Comparison of ENCODE assay signal across 1 cellular context in the genomic region with DNA sequence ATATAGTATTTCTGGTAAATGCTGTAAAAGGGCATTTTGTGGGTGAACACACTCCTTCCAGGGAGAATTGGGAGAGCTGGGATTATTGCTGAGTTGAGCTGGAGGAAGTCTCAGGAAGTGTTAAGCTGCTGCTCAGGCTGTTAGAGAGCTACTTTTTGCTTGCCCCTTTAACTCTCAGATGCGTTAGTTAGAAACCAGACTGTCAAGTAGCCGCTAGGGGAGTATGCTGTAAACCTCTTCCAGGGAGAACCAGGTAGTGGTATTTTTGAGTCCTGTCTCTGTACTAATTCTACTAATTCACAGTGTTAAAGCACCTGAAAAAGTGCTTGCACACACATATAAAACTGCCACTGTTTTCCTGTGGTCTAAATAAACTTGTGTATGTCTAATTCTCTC.
TF ChIP-seq lines count a peak whose summit lies in the region.

No MANE protein-coding gene starts in this region.

TF ChIP-seq in GM23338, 12 proteins besides CTCF, POLR2A, EP300 and RAD21 (continued from another document):
- TF ChIP-seq, protein P1, sequence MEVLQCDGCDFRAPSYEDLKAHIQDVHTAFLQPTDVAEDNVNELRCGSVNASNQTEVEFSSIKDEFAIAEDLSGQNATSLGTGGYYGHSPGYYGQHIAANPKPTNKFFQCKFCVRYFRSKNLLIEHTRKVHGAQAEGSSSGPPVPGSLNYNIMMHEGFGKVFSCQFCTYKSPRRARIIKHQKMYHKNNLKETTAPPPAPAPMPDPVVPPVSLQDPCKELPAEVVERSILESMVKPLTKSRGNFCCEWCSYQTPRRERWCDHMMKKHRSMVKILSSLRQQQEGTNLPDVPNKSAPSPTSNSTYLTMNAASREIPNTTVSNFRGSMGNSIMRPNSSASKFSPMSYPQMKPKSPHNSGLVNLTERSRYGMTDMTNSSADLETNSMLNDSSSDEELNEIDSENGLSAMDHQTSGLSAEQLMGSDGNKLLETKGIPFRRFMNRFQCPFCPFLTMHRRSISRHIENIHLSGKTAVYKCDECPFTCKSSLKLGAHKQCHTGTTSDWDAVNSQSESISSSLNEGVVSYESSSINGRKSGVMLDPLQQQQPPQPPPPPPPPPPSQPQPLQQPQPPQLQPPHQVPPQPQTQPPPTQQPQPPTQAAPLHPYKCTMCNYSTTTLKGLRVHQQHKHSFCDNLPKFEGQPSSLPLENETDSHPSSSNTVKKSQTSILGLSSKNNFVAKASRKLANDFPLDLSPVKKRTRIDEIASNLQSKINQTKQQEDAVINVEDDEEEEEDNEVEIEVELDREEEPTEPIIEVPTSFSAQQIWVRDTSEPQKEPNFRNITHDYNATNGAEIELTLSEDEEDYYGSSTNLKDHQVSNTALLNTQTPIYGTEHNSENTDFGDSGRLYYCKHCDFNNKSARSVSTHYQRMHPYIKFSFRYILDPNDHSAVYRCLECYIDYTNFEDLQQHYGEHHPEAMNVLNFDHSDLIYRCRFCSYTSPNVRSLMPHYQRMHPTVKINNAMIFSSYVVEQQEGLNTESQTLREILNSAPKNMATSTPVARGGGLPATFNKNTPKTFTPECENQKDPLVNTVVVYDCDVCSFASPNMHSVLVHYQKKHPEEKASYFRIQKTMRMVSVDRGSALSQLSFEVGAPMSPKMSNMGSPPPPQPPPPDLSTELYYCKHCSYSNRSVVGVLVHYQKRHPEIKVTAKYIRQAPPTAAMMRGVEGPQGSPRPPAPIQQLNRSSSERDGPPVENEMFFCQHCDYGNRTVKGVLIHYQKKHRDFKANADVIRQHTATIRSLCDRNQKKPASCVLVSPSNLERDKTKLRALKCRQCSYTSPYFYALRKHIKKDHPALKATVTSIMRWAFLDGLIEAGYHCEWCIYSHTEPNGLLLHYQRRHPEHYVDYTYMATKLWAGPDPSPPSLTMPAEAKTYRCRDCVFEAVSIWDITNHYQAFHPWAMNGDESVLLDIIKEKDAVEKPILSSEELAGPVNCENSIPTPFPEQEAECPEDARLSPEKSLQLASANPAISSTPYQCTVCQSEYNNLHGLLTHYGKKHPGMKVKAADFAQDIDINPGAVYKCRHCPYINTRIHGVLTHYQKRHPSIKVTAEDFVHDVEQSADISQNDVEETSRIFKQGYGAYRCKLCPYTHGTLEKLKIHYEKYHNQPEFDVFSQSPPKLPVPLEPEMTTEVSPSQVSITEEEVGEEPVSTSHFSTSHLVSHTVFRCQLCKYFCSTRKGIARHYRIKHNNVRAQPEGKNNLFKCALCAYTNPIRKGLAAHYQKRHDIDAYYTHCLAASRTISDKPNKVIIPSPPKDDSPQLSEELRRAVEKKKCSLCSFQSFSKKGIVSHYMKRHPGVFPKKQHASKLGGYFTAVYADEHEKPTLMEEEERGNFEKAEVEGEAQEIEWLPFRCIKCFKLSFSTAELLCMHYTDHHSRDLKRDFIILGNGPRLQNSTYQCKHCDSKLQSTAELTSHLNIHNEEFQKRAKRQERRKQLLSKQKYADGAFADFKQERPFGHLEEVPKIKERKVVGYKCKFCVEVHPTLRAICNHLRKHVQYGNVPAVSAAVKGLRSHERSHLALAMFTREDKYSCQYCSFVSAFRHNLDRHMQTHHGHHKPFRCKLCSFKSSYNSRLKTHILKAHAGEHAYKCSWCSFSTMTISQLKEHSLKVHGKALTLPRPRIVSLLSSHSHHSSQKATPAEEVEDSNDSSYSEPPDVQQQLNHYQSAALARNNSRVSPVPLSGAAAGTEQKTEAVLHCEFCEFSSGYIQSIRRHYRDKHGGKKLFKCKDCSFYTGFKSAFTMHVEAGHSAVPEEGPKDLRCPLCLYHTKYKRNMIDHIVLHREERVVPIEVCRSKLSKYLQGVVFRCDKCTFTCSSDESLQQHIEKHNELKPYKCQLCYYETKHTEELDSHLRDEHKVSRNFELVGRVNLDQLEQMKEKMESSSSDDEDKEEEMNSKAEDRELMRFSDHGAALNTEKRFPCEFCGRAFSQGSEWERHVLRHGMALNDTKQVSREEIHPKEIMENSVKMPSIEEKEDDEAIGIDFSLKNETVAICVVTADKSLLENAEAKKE (CRISPR knock-in tag; IDR thresholded peaks at IDR 0.05): no peak
- no peak for TF ChIP-seq ZNF114 (CRISPR knock-in tag; IDR thresholded peaks at IDR 0.05)
- TF ChIP-seq NANOG (IDR thresholded peaks at IDR 0.05; ENCODE audit: borderline replicate concordance): no peak
- TF ChIP-seq POLR2AphosphoS5 (IDR thresholded peaks at IDR 0.05; ENCODE audit: low read depth): no peak
- TF ChIP-seq, protein P2, sequence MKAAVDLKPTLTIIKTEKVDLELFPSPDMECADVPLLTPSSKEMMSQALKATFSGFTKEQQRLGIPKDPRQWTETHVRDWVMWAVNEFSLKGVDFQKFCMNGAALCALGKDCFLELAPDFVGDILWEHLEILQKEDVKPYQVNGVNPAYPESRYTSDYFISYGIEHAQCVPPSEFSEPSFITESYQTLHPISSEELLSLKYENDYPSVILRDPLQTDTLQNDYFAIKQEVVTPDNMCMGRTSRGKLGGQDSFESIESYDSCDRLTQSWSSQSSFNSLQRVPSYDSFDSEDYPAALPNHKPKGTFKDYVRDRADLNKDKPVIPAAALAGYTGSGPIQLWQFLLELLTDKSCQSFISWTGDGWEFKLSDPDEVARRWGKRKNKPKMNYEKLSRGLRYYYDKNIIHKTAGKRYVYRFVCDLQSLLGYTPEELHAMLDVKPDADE (IDR thresholded peaks at IDR 0.05): no peak
- no peak for TF ChIP-seq ZNF331 (CRISPR knock-in tag; IDR thresholded peaks at IDR 0.05; ENCODE audit: low read depth)
- TF ChIP-seq STAT1 (IDR thresholded peaks at IDR 0.05; ENCODE audit: unreplicated experiment): no peak
- no peak for TF ChIP-seq JUNB (IDR thresholded peaks at IDR 0.05; ENCODE audit: unreplicated experiment)
- no peak for TF ChIP-seq EZH2 (IDR thresholded peaks at IDR 0.05; ENCODE audit: low read depth, unreplicated experiment)
- no peak for TF ChIP-seq CREB1 (CRISPR knock-in tag; IDR thresholded peaks at IDR 0.05; ENCODE audit: low read depth)
